ENCODE assay signal across 18 cellular contexts in the genomic region with DNA sequence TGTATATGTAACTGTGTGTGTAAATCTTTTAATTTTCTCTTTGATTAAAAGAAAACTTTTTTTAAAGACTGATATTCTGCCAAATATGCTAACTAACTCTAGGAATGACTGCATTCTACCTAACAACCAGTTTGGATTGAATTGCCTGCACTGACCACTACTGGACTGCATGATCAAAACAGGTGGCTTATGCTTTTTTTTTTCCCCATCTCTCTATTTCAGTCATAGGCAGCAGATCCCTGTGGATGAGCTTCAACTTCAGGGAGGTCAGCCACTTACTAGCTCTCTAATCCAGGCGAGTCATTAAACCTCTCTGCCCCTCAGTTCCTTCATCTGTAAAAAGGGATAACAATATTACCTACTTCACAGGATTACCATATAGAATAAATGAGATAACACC.
DNase-seq lines count a peak whose midpoint lies in the region; ATAC-seq, FAIRE-seq and TF ChIP-seq lines count a peak whose summit lies in the region.
"Had no signal": no experiment of that assay in that cellular context is flagged by ENCODE, and none has a peak within 500 bp of the region (broad histone marks: within the 10 kb centered on the region; RNA-seq: fewer than 3 reads in every experiment).

No MANE protein-coding gene starts in this region.

- no peak for FAIRE-seq in A549 (lab: Jason Lieb, UNC)
- FAIRE-seq in kidney (lab: Jason Lieb, UNC) = no peak
- FAIRE-seq: GM18507 had no signal

- CTCF ChIA-PET in A549 (lab: Yijun Ruan, JAX) = interaction anchor here (0.6 to 2.5 kb wide), 16 partner anchors 9 to 232 kb away, joined by 3 to 11 read pairs (median 4); no protein-coding TSS in a partner anchor
- CTCF ChIA-PET in activated CD4-positive, alpha-beta memory T cell treated with anti-CD3 and anti-CD28 coated beads, Interleukin-2, amount 10 ng/mL, durations not matched to agents 7 days and 5 days (lab: Charles Lee) = interaction anchor here (0.6 to 1.9 kb wide), 3 partner anchors 11 to 146 kb away, joined by 3 to 7 read pairs (median 3); no protein-coding TSS in a partner anchor

- H3K79me2 ChIP-seq in Karpas-422 (ENCODE audit: low read length) = no peaks in the 10 kb centered on the region

- no peak overlapping the region for H3K4me3 Mint-ChIP-seq in activated CD4-positive, alpha-beta memory T cell treated with anti-CD3 and anti-CD28 coated beads, Interleukin-2, amount 10 ng/mL, durations not matched to agents 7 days and 5 days
- H3K4me3 Mint-ChIP-seq: activated CD4-positive, alpha-beta memory T cell treated with anti-CD3 and anti-CD28 coated beads for 36 hours had no signal

- H3K36me3 Mint-ChIP-seq in activated CD4-positive, alpha-beta memory T cell treated with anti-CD3 and anti-CD28 coated beads, Interleukin-2, amount 10 ng/mL, durations not matched to agents 7 days and 5 days (ENCODE audit: low read depth) = no peaks in the 10 kb centered on the region
- H3K36me3 Mint-ChIP-seq: activated CD4-positive, alpha-beta memory T cell treated with anti-CD3 and anti-CD28 coated beads for 36 hours had no signal

- H3K9ac ChIP-seq in Karpas-422 (ENCODE audit: low read length) = no peak overlapping the region
- H3K9ac ChIP-seq in kidney (ENCODE audit: low read length in 2 of 2) = no peak overlapping the region

- TF ChIP-seq POLR2A in A549 (IDR thresholded peaks at IDR 0.05; ENCODE audit: low read length) = no peak

- no peak overlapping the region for H3K27ac Mint-ChIP-seq in activated CD4-positive, alpha-beta memory T cell treated with anti-CD3 and anti-CD28 coated beads, Interleukin-2, amount 10 ng/mL, durations not matched to agents 7 days and 5 days
- H3K27ac Mint-ChIP-seq: activated CD4-positive, alpha-beta memory T cell treated with anti-CD3 and anti-CD28 coated beads for 36 hours had no signal

- H3K9me2 ChIP-seq in Karpas-422 (replicated peaks; ENCODE audit: insufficient read depth, low read length) = no peaks in the 10 kb centered on the region

- H3K9me3 Mint-ChIP-seq in activated CD4-positive, alpha-beta memory T cell treated with anti-CD3 and anti-CD28 coated beads, Interleukin-2, amount 10 ng/mL, durations not matched to agents 7 days and 5 days = no peaks in the 10 kb centered on the region
- H3K9me3 Mint-ChIP-seq: activated CD4-positive, alpha-beta memory T cell treated with anti-CD3 and anti-CD28 coated beads for 36 hours had no signal

- H3K4me2 ChIP-seq in A549 = no peak overlapping the region
- H3K4me2 ChIP-seq in Karpas-422 (ENCODE audit: low read depth, low read length, poor library complexity, severe bottlenecking) = no peak overlapping the region

- ATAC-seq in A549 = peak; percentile 51 to 70; a peak in 3 of 6 replicates
- ATAC-seq: heart left ventricle had no signal

- TF ChIP-seq CTCF in A549 (IDR thresholded peaks at IDR 0.05) (no peak), kidney (IDR thresholded peaks at IDR 0.05; ENCODE audit: borderline replicate concordance, extremely low read depth, insufficient read depth) (peak; percentile 12)

- POLR2A ChIA-PET in A549 (lab: Yijun Ruan, JAX) = interaction anchor here (3.2 kb wide), 1 partner anchor 138 kb away, joined by 14 read pairs; a partner anchor contains a TSS
- POLR2A ChIA-PET in activated CD4-positive, alpha-beta memory T cell treated with anti-CD3 and anti-CD28 coated beads, Interleukin-2, amount 10 ng/mL, durations not matched to agents 7 days and 5 days (lab: Charles Lee) = interaction anchor here (1.2 kb wide), 1 partner anchor 38 kb away, joined by 3 read pairs; no protein-coding TSS in a partner anchor

- DNase-seq in A549 (ENCODE audit: low read depth in 1 of 2, low spot score in 1 of 2) (peak in 1 of 2 experiments; percentile 41), Karpas-422 (no peak), amniotic epithelial cell (ENCODE audit: low read depth) (peak; percentile 29), kidney (no peak), NOMO-1 treated with DMSO at 0.1 percent for 48 hours (lab: John Stamatoyannopoulos, UW; ENCODE audit: unreplicated experiment) (no peak), NCI-H524 treated with DMSO at 0.1 percent for 48 hours (lab: John Stamatoyannopoulos, UW) (no peak)
- no peak for DNase-seq in activated CD4-positive, alpha-beta memory T cell treated with anti-CD3 and anti-CD28 coated beads, Interleukin-2, amount 10 ng/mL, durations not matched to agents 7 days and 5 days
- DNase-seq in activated naive CD4-positive, alpha-beta T cell treated with anti-CD3 and anti-CD28 coated beads, Interleukin-2, amount 50 U/mL, for 16 hours = no peak
- DNase-seq: activated CD4-positive, alpha-beta memory T cell treated with anti-CD3 and anti-CD28 coated beads for 36 hours; amygdala; colonic mucosa; heart left ventricle; islet precursor cell; NCI-H1436; NCI-H226 had no signal

- no peaks in the 10 kb centered on the region for H4K20me1 ChIP-seq in Karpas-422 (ENCODE audit: insufficient read depth, low read depth, low read length)

- H3K27me3 ChIP-seq in Karpas-422 (ENCODE audit: low read length) = no peaks in the 10 kb centered on the region
- H3K27me3 ChIP-seq: colonic mucosa, SJCRH30, tibial nerve had no signal

- WGBS in A549 (ENCODE audit: missing lambda C conversion rate) = 81% methylated on average over 1 of the region's 1 CpG

- H3K4me3 ChIP-seq in A549 = no peak overlapping the region
- H3K4me3 ChIP-seq in Karpas-422 (ENCODE audit: low read length) = no peak overlapping the region
- H3K4me3 ChIP-seq in kidney (ENCODE audit: low read length in 2 of 2) = no peak overlapping the region
- H3K4me3 ChIP-seq: colonic mucosa, heart left ventricle, SJCRH30, tibial nerve had no signal

- H3K27me3 Mint-ChIP-seq in activated CD4-positive, alpha-beta memory T cell treated with anti-CD3 and anti-CD28 coated beads, Interleukin-2, amount 10 ng/mL, durations not matched to agents 7 days and 5 days = peaks cover 14% of the 10 kb centered on the region
- H3K27me3 Mint-ChIP-seq: activated CD4-positive, alpha-beta memory T cell treated with anti-CD3 and anti-CD28 coated beads for 36 hours had no signal

- H2AFZ ChIP-seq in Karpas-422 (ENCODE audit: low read length) = 0 out of 2 replicates have a peak overlapping the region, but pooled peaks have one; percentile 4

- H3K4me1 Mint-ChIP-seq in activated CD4-positive, alpha-beta memory T cell treated with anti-CD3 and anti-CD28 coated beads, Interleukin-2, amount 10 ng/mL, durations not matched to agents 7 days and 5 days = no peaks in the 10 kb centered on the region

- TF ChIP-seq EP300 in A549 (IDR thresholded peaks at IDR 0.05) = no peak

- peaks cover 10% of the 10 kb centered on the region for H3K4me1 ChIP-seq in A549
- H3K4me1 ChIP-seq in Karpas-422 (ENCODE audit: low read length) = peaks cover 51% of the 10 kb centered on the region
- peaks cover 0 to 1% of the 10 kb centered on the region in 2 donors for H3K4me1 ChIP-seq in kidney (ENCODE audit: control insufficient read depth in 1 of 2, insufficient read depth in 1 of 2, low read depth in 1 of 2, low read length in 2 of 2)
- H3K4me1 ChIP-seq: colonic mucosa, tibial nerve had no signal

- intact Hi-C loops in kidney (cut with DNase I) = no loop called here

- H3K27ac ChIP-seq in A549 = no peak overlapping the region
- no peak overlapping the region for H3K27ac ChIP-seq in Karpas-422 (ENCODE audit: low read length)
- H3K27ac ChIP-seq in kidney (ENCODE audit: low read depth in 2 of 2, low read length in 2 of 2) = no peak overlapping the region
- H3K27ac ChIP-seq: colonic mucosa, heart left ventricle, SJCRH30, tibial nerve had no signal

- no peaks in the 10 kb centered on the region for H3K36me3 ChIP-seq in Karpas-422 (ENCODE audit: insufficient read depth, low read length)
- H3K36me3 ChIP-seq in kidney (ENCODE audit: control insufficient read depth in 1 of 2, insufficient read depth in 2 of 2, low read length in 2 of 2) = no peaks in the 10 kb centered on the region
- H3K36me3 ChIP-seq: colonic mucosa, heart left ventricle, SJCRH30, tibial nerve had no signal

- H3K9me3 ChIP-seq in A549 (no peaks in the 10 kb centered on the region), Karpas-422 (ENCODE audit: low read length) (no peaks in the 10 kb centered on the region), kidney (ENCODE audit: control insufficient read depth in 1 of 2, low read length in 2 of 2) (no peaks in the 10 kb centered on the region)
- H3K9me3 ChIP-seq: colonic mucosa, heart left ventricle, SJCRH30, tibial nerve had no signal

- peak in 1 of 2 experiments; percentile 21; a peak in 1 of 5 replicates for TF ChIP-seq RAD21 in A549 (conservative IDR thresholded peaks at IDR 0.05 in 1 of 2, IDR thresholded peaks at IDR 0.05 in 1 of 2)

TF ChIP-seq in A549, 52 proteins besides CTCF, POLR2A, EP300 and RAD21 (continues in another document):
- TF ChIP-seq TFCP2L1 (CRISPR knock-in tag; IDR thresholded peaks at IDR 0.05) (no peak), MYC (IDR thresholded peaks at IDR 0.05; ENCODE audit: borderline replicate concordance, low read length) (no peak), JUNB (IDR thresholded peaks at IDR 0.05) (no peak), EHMT2 (IDR thresholded peaks at IDR 0.05; ENCODE audit: low read depth) (no peak), HOXB13 (CRISPR knock-in tag; IDR thresholded peaks at IDR 0.05; ENCODE audit: low read depth) (no peak), CBX2 (IDR thresholded peaks at IDR 0.05; ENCODE audit: borderline replicate concordance, low read depth) (no peak)
- TF ChIP-seq, protein P1, sequence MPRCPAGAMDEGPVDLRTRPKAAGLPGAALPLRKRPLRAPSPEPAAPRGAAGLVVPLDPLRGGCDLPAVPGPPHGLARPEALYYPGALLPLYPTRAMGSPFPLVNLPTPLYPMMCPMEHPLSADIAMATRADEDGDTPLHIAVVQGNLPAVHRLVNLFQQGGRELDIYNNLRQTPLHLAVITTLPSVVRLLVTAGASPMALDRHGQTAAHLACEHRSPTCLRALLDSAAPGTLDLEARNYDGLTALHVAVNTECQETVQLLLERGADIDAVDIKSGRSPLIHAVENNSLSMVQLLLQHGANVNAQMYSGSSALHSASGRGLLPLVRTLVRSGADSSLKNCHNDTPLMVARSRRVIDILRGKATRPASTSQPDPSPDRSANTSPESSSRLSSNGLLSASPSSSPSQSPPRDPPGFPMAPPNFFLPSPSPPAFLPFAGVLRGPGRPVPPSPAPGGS (IDR thresholded peaks at IDR 0.05) = no peak
